ENCODE assay signal across 18 cellular contexts in the genomic region with DNA sequence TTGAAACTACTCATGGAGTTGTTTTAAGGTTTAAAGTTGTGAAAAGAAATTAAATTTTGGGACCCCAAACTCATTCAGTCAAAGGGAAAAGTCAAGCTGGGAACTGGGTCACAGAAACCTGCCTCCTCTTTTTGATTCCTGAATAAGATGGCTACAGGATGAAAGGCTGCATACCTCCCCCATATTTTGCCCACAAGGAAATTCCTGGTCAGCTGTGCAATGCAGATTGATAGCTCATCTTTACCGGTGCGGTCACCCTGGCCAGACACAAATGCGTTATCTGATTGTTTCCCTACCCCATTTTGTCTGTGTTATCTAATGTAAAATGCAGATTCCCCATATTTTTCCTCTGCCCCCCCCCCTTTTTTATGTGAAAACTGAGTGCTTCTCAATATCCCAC. TPM values are rescaled to one million over a fixed set of nuclear protein-coding genes. Genes with fewer than 3 reads are reported as not detected.
DNase-seq lines count a peak whose midpoint lies in the region; ATAC-seq, FAIRE-seq and TF ChIP-seq lines count a peak whose summit lies in the region.
"Had no signal": no experiment of that assay in that cellular context is flagged by ENCODE, and none has a peak within 500 bp of the region (broad histone marks: within the 10 kb centered on the region; RNA-seq: fewer than 3 reads in every experiment).

No MANE protein-coding gene starts in this region.

- POLR2A ChIA-PET in activated naive CD8-positive, alpha-beta T cell treated with anti-CD3 and anti-CD28 coated beads, Interleukin-2, amount 10 ng/mL, durations not matched to agents 7 days and 5 days (lab: Charles Lee): interaction anchor here (7.0 kb wide), 1 partner anchor 35 kb away, joined by 60 read pairs; a partner anchor contains a TSS
- POLR2A ChIA-PET in naive thymus-derived CD8-positive, alpha-beta T cell (lab: Charles Lee): interaction anchor here (0.7 to 3.9 kb wide), 3 partner anchors 14 to 57 kb away, joined by 4 to 17 read pairs (median 5); a partner anchor contains a TSS
- POLR2A ChIA-PET in A673 (lab: Charles Lee; ENCODE audit: low non-redundant PET): no interaction called here

- no peaks in the 10 kb centered on the region for H3K79me2 ChIP-seq in neural progenitor cell (ENCODE audit: low read depth)

- no peak overlapping the region for H3K4ac ChIP-seq in neuronal stem cell (ENCODE audit: low read length)

- no peak overlapping the region for H2BK5ac ChIP-seq in neuronal stem cell (ENCODE audit: low read length)

- no peak overlapping the region for H3K27ac ChIP-seq in neuronal stem cell (replicated peaks; ENCODE audit: low read length)
- H3K27ac ChIP-seq in A673 (ENCODE audit: low read depth, low read length, poor library complexity, severe bottlenecking): no peak overlapping the region
- no peak overlapping the region for H3K27ac ChIP-seq in neural progenitor cell
- H3K27ac ChIP-seq: C4-2B, KMS-11 had no signal

- H3K27ac Mint-ChIP-seq in CD14-positive monocyte: peak overlapping the region; percentile 98 to 100 (median 99)
- peak overlapping the region; percentile 78 for H3K27ac Mint-ChIP-seq in activated naive CD8-positive, alpha-beta T cell treated with anti-CD3 and anti-CD28 coated beads, Interleukin-2, amount 10 ng/mL, durations not matched to agents 7 days and 5 days
- peak overlapping the region in 6 of 10 donors; percentile 2 to 72 (median 44) for H3K27ac Mint-ChIP-seq in naive thymus-derived CD8-positive, alpha-beta T cell
- H3K27ac Mint-ChIP-seq in neural progenitor cell: no peak overlapping the region

- H3K14ac ChIP-seq in neuronal stem cell (ENCODE audit: low read length): no peak overlapping the region

- H2AFZ ChIP-seq in neuronal stem cell (ENCODE audit: low read length) (no peak overlapping the region), neural progenitor cell (replicated peaks) (no peak overlapping the region)

- H3K4me3 ChIP-seq in neuronal stem cell (ENCODE audit: low read length in 2 of 2): no peak overlapping the region
- no peak overlapping the region for H3K4me3 ChIP-seq in A673 (ENCODE audit: low read depth, low read length, poor library complexity, severe bottlenecking)
- H3K4me3 ChIP-seq in neural progenitor cell: no peak overlapping the region

- DNase-seq in CD14-positive monocyte (ENCODE audit: low spot score): no peak
- peak; percentile 32 for DNase-seq in HT1080 (ENCODE audit: low read depth)
- no peak for DNase-seq in activated naive CD8-positive, alpha-beta T cell treated with anti-CD3 and anti-CD28 coated beads, Interleukin-2, amount 10 ng/mL, durations not matched to agents 7 days and 5 days
- DNase-seq in naive thymus-derived CD8-positive, alpha-beta T cell: no peak
- DNase-seq in neuronal stem cell (ENCODE audit: low spot score): no peak
- no peak for DNase-seq in A673 (ENCODE audit: low spot score)
- no peak for DNase-seq in GM12892 (ENCODE audit: insufficient read length)
- DNase-seq in neural progenitor cell (ENCODE audit: low spot score): no peak
- DNase-seq: activated effector memory CD4-positive, alpha-beta T cell treated with Interleukin-2 at 50 U/mL for 16 hours; pancreas; stimulated activated CD4-positive, alpha-beta T cell treated with anti-CD3 and anti-CD28 coated beads, Interleukin-4, amount 100 ng/mL, for 1 hour had no signal

- H3K9ac ChIP-seq in neuronal stem cell (ENCODE audit: low read depth, low read length, poor library complexity) (no peak overlapping the region), neural progenitor cell (no peak overlapping the region)
- H3K9ac ChIP-seq: KMS-11 had no signal

- no peak overlapping the region for H4K8ac ChIP-seq in neuronal stem cell (ENCODE audit: low read depth, low read length)

- no peak overlapping the region for H2AK5ac ChIP-seq in neuronal stem cell (ENCODE audit: low read depth, low read length)

- H3K4me3 Mint-ChIP-seq in CD14-positive monocyte: peak overlapping the region; percentile 77 to 92
- H3K4me3 Mint-ChIP-seq in activated naive CD8-positive, alpha-beta T cell treated with anti-CD3 and anti-CD28 coated beads, Interleukin-2, amount 10 ng/mL, durations not matched to agents 7 days and 5 days: peak overlapping the region; percentile 92
- H3K4me3 Mint-ChIP-seq in naive thymus-derived CD8-positive, alpha-beta T cell: peak overlapping the region in 9 of 10 donors; percentile 2 to 83 (median 39)
- H3K4me3 Mint-ChIP-seq in neural progenitor cell: no peak overlapping the region

- H3K27me3 Mint-ChIP-seq in CD14-positive monocyte (ENCODE audit: low read depth in 3 of 3): peaks cover 0 to 2% (median 0%) of the 10 kb centered on the region in 3 donors
- no peaks in the 10 kb centered on the region for H3K27me3 Mint-ChIP-seq in activated naive CD8-positive, alpha-beta T cell treated with anti-CD3 and anti-CD28 coated beads, Interleukin-2, amount 10 ng/mL, durations not matched to agents 7 days and 5 days
- H3K27me3 Mint-ChIP-seq in naive thymus-derived CD8-positive, alpha-beta T cell: no peaks in the 10 kb centered on the region
- no peaks in the 10 kb centered on the region for H3K27me3 Mint-ChIP-seq in neural progenitor cell (ENCODE audit: insufficient read depth, low read depth)

- BruUV-seq in A673 (replicated peaks; lab: Mats Ljungman, UMichigan): no TSS peak

- H4K91ac ChIP-seq in neuronal stem cell (ENCODE audit: low read depth, low read length, poor library complexity): no peak overlapping the region

- no peaks in the 10 kb centered on the region for H3K27me3 ChIP-seq in neuronal stem cell (ENCODE audit: control insufficient read depth in 3 of 3, insufficient read depth in 3 of 3, low read depth in 1 of 3, low read length in 3 of 3)
- H3K27me3 ChIP-seq in A673 (replicated peaks; ENCODE audit: insufficient read depth, low read depth, low read length, poor library complexity): peaks cover 4% of the 10 kb centered on the region
- no peaks in the 10 kb centered on the region for H3K27me3 ChIP-seq in neural progenitor cell
- H3K27me3 ChIP-seq: pancreas, tibial nerve had no signal

- H3K4me1 ChIP-seq in neuronal stem cell (ENCODE audit: control insufficient read depth in 2 of 2, insufficient read depth in 1 of 2, low read depth in 1 of 2, low read length in 2 of 2) (peaks cover 0 to 4% of the 10 kb centered on the region in 2 donors), A673 (ENCODE audit: insufficient read depth, low read length, poor library complexity, severe bottlenecking) (no peaks in the 10 kb centered on the region), neural progenitor cell (no peaks in the 10 kb centered on the region)
- H3K4me1 ChIP-seq: pancreas, tibial nerve had no signal

- H2BK12ac ChIP-seq in neuronal stem cell (ENCODE audit: low read length): no peak overlapping the region

- H3K9me3 ChIP-seq in neuronal stem cell (replicated peaks in 1 of 2; ENCODE audit: control insufficient read depth in 2 of 2, insufficient read depth in 1 of 2, low read depth in 1 of 2, low read length in 2 of 2) (no peaks in the 10 kb centered on the region), A673 (ENCODE audit: low read depth, low read length, poor library complexity, severe bottlenecking) (no peaks in the 10 kb centered on the region), neural progenitor cell (ENCODE audit: low read depth) (no peaks in the 10 kb centered on the region)
- H3K9me3 ChIP-seq: pancreas, tibial nerve had no signal

- H3K18ac ChIP-seq in neuronal stem cell (ENCODE audit: low read length): no peak overlapping the region

- H2BK120ac ChIP-seq in neuronal stem cell (ENCODE audit: low read depth, low read length): no peak overlapping the region

- H3K36me3 Mint-ChIP-seq in CD14-positive monocyte: peaks cover 29 to 31% of the 10 kb centered on the region in 2 donors
- H3K36me3 Mint-ChIP-seq in activated naive CD8-positive, alpha-beta T cell treated with anti-CD3 and anti-CD28 coated beads, Interleukin-2, amount 10 ng/mL, durations not matched to agents 7 days and 5 days: peaks cover 60% of the 10 kb centered on the region
- H3K36me3 Mint-ChIP-seq in naive thymus-derived CD8-positive, alpha-beta T cell: peaks cover 0 to 23% (median 6%) of the 10 kb centered on the region in 3 donors
- no peaks in the 10 kb centered on the region for H3K36me3 Mint-ChIP-seq in neural progenitor cell

- no peaks in the 10 kb centered on the region for H3F3A ChIP-seq in neural progenitor cell (ENCODE audit: low read depth)

- CTCF ChIA-PET in A673 (lab: Charles Lee): no interaction called here

- ATAC-seq in activated naive CD8-positive, alpha-beta T cell treated with anti-CD3 and anti-CD28 coated beads, Interleukin-2, amount 10 ng/mL, durations not matched to agents 7 days and 5 days (ENCODE audit: low read depth): no peak
- no peak for ATAC-seq in naive thymus-derived CD8-positive, alpha-beta T cell
- ATAC-seq: left colon had no signal

- H3K4me2 ChIP-seq in neuronal stem cell (ENCODE audit: insufficient read depth, low read length, poor library complexity, severe bottlenecking) (no peak overlapping the region), neural progenitor cell (no peak overlapping the region)
- H3K4me2 ChIP-seq: KMS-11 had no signal

- no peaks in the 10 kb centered on the region for H4K20me1 ChIP-seq in neural progenitor cell (ENCODE audit: low read depth)

- no peaks in the 10 kb centered on the region for H3K36me3 ChIP-seq in neuronal stem cell (replicated peaks in 1 of 2; ENCODE audit: control insufficient read depth in 2 of 2, insufficient read depth in 2 of 2, low read length in 2 of 2)
- H3K36me3 ChIP-seq in A673 (ENCODE audit: insufficient read depth, low read length, poor library complexity, severe bottlenecking): no peaks in the 10 kb centered on the region
- no peaks in the 10 kb centered on the region for H3K36me3 ChIP-seq in neural progenitor cell
- H3K36me3 ChIP-seq: pancreas, tibial nerve had no signal

- FAIRE-seq in GM12892 (lab: Jason Lieb, UNC): no peak
- FAIRE-seq: frontal cortex, pancreas had no signal

- H3K79me1 ChIP-seq in neuronal stem cell (ENCODE audit: low read depth, low read length): no peaks in the 10 kb centered on the region

- no peak overlapping the region for H3K23ac ChIP-seq in neuronal stem cell (ENCODE audit: low read depth, low read length, poor library complexity)

- intact Hi-C loops in CD14-positive monocyte (cut with micrococcal nuclease): no loop called here
- intact Hi-C loops in A673 (cut with micrococcal nuclease; ENCODE audit: unreplicated experiment): no loop called here

- no CpG with 5 or more reads among the region's 3 CpGs for WGBS in neuronal stem cell (ENCODE audit: extremely low coverage in 2 of 2, insufficient read length in 2 of 2, insufficient replicate concordance in 1 of 2), 2 donors

- no peak for TF ChIP-seq POLR2A in GM12892 (IDR thresholded peaks at IDR 0.05; ENCODE audit: low read depth, low read length)

- TF ChIP-seq CTCF in CD14-positive monocyte (IDR thresholded peaks at IDR 0.05) (no peak), A673 (conservative IDR thresholded peaks at IDR 0.05; ENCODE audit: low read depth, low read length) (no peak), neural progenitor cell (IDR thresholded peaks at IDR 0.05) (no peak)

- H2BK15ac ChIP-seq in neuronal stem cell (ENCODE audit: low read length): no peak overlapping the region

- H3K4me1 Mint-ChIP-seq in CD14-positive monocyte (peaks cover 68% of the 10 kb centered on the region), neural progenitor cell (peaks cover 14% of the 10 kb centered on the region)
- peaks cover 47% of the 10 kb centered on the region for H3K4me1 Mint-ChIP-seq in activated naive CD8-positive, alpha-beta T cell treated with anti-CD3 and anti-CD28 coated beads, Interleukin-2, amount 10 ng/mL, durations not matched to agents 7 days and 5 days
- peaks cover 18 to 63% (median 42%) of the 10 kb centered on the region in 4 donors for H3K4me1 Mint-ChIP-seq in naive thymus-derived CD8-positive, alpha-beta T cell

- H3K9me3 Mint-ChIP-seq in CD14-positive monocyte (no peaks in the 10 kb centered on the region), neural progenitor cell (no peaks in the 10 kb centered on the region)
- H3K9me3 Mint-ChIP-seq in activated naive CD8-positive, alpha-beta T cell treated with anti-CD3 and anti-CD28 coated beads, Interleukin-2, amount 10 ng/mL, durations not matched to agents 7 days and 5 days: no peaks in the 10 kb centered on the region
- H3K9me3 Mint-ChIP-seq in naive thymus-derived CD8-positive, alpha-beta T cell: no peaks in the 10 kb centered on the region

RNA-seq across cellular contexts. Expression of a gene that starts 1.3 kb away (rescaled TPM):
- 10 to 100 TPM; 45.0 to 56.8 TPM for polyA plus RNA-seq in CD14-positive monocyte
- 0.20 and 0.39 TPM in 2 replicates for total RNA-seq in HT1080 (2014; rRNA removed; shearing (Covaris generic))
- 0.02 TPM in 1 of 2 replicates, not detected in the other for polyA plus RNA-seq in HT1080 (2015; cell fraction: cytosol; rRNA removed)
- 2.1 TPM in 1 of 2 replicates, not detected in the other for polyA plus RNA-seq in HT1080 (2015; cell fraction: nucleus; rRNA removed)
- total RNA-seq in activated naive CD8-positive, alpha-beta T cell treated with anti-CD3 and anti-CD28 coated beads, Interleukin-2, amount 10 ng/mL, durations not matched to agents 7 days and 5 days: 10 to 100 TPM; 73.8 to 76.9 TPM
- 1 to 10 TPM; 5.4 to 8.1 TPM for total RNA-seq in naive thymus-derived CD8-positive, alpha-beta T cell
- polyA plus RNA-seq in naive thymus-derived CD8-positive, alpha-beta T cell: 1 to 10 TPM; 4.4 to 8.9 (median 5.4) TPM
- polyA plus RNA-seq in neuronal stem cell (2013, experiment 1 of 2): 0.33 TPM
- 0.19 TPM for polyA plus RNA-seq in neuronal stem cell (2013, experiment 2 of 2)
- total RNA-seq in A673 (2021) (0.13 and 0.19 TPM in 2 replicates), neural progenitor cell (ENCODE audit: low replicate concordance) (0.19 and 0.37 TPM in 2 replicates)
- polyA plus RNA-seq in GM12892 (2012; ENCODE audit: missing spikeins): 3.7 TPM

RNA-seq across cellular contexts. Expression of a gene that starts 35.2 kb away (rescaled TPM):
- 10 to 100 TPM; 11.9 to 13.0 TPM for polyA plus RNA-seq in CD14-positive monocyte
- total RNA-seq in HT1080 (2014; rRNA removed; shearing (Covaris generic)): 9.7 and 13.2 TPM in 2 replicates
- polyA plus RNA-seq in HT1080 (2015; cell fraction: cytosol; rRNA removed): 10.7 and 14.5 TPM in 2 replicates
- 12.6 and 12.9 TPM in 2 replicates for polyA plus RNA-seq in HT1080 (2015; cell fraction: nucleus; rRNA removed)
- 10 to 100 TPM; 15.3 to 15.5 TPM for total RNA-seq in activated naive CD8-positive, alpha-beta T cell treated with anti-CD3 and anti-CD28 coated beads, Interleukin-2, amount 10 ng/mL, durations not matched to agents 7 days and 5 days
- total RNA-seq in naive thymus-derived CD8-positive, alpha-beta T cell: 10 to 100 TPM; 18.2 to 18.7 TPM
- polyA plus RNA-seq in naive thymus-derived CD8-positive, alpha-beta T cell: 10 to 100 TPM; 12.0 to 18.2 (median 15.0) TPM
- polyA plus RNA-seq in neuronal stem cell (2013, experiment 1 of 2): 12.4 TPM
- polyA plus RNA-seq in neuronal stem cell (2013, experiment 2 of 2): 13.3 TPM
- total RNA-seq in A673 (2021): 8.7 and 9.4 TPM in 2 replicates
- 16.6 TPM for polyA plus RNA-seq in GM12892 (2012; ENCODE audit: missing spikeins)
- total RNA-seq in neural progenitor cell (ENCODE audit: low replicate concordance): 18.6 and 32.5 TPM in 2 replicates

RNA-seq across cellular contexts. Expression of a gene that starts 48.6 kb away (rescaled TPM):
- polyA plus RNA-seq in CD14-positive monocyte: not detected
- not detected in 2 replicates for total RNA-seq in HT1080 (2014; rRNA removed; shearing (Covaris generic))
- 0.15 TPM in 1 of 2 replicates, not detected in the other for polyA plus RNA-seq in HT1080 (2015; cell fraction: cytosol; rRNA removed)
- not detected in 2 replicates for polyA plus RNA-seq in HT1080 (2015; cell fraction: nucleus; rRNA removed)
- total RNA-seq in activated naive CD8-positive, alpha-beta T cell treated with anti-CD3 and anti-CD28 coated beads, Interleukin-2, amount 10 ng/mL, durations not matched to agents 7 days and 5 days: 1 to 10 TPM; 3.4 to 4.1 TPM
- total RNA-seq in naive thymus-derived CD8-positive, alpha-beta T cell: 10 to 100 TPM; 26.5 to 30.2 TPM
- 1 to 10 TPM; 2.3 to 4.7 (median 4.6) TPM for polyA plus RNA-seq in naive thymus-derived CD8-positive, alpha-beta T cell
- polyA plus RNA-seq in neuronal stem cell (2013, experiment 1 of 2): 0.07 TPM
- polyA plus RNA-seq in neuronal stem cell (2013, experiment 2 of 2): 0.12 TPM
- total RNA-seq in A673 (2021): not detected in 2 replicates
- polyA plus RNA-seq in GM12892 (2012; ENCODE audit: missing spikeins): not detected
- total RNA-seq in neural progenitor cell (ENCODE audit: low replicate concordance): not detected in 2 replicates
- total RNA-seq: dermis microvascular lymphatic vessel endothelial cell had no signal
- polyA plus RNA-seq: pancreas had no signal

RNA-seq across cellular contexts. Expression of a gene that starts 58.6 kb away (rescaled TPM):
- polyA plus RNA-seq in CD14-positive monocyte: not detected
- total RNA-seq in HT1080 (2014; rRNA removed; shearing (Covaris generic)): not detected in 2 replicates
- not detected in 2 replicates for polyA plus RNA-seq in HT1080 (2015; cell fraction: cytosol; rRNA removed)
- polyA plus RNA-seq in HT1080 (2015; cell fraction: nucleus; rRNA removed): not detected in 2 replicates
- not detected for total RNA-seq in activated naive CD8-positive, alpha-beta T cell treated with anti-CD3 and anti-CD28 coated beads, Interleukin-2, amount 10 ng/mL, durations not matched to agents 7 days and 5 days
- total RNA-seq in naive thymus-derived CD8-positive, alpha-beta T cell: not detected
- polyA plus RNA-seq in naive thymus-derived CD8-positive, alpha-beta T cell: not detected
- polyA plus RNA-seq in neuronal stem cell (2013, experiment 1 of 2): not detected
- polyA plus RNA-seq in neuronal stem cell (2013, experiment 2 of 2): not detected
- total RNA-seq in A673 (2021) (not detected in 2 replicates), neural progenitor cell (ENCODE audit: low replicate concordance) (not detected in 2 replicates)
- polyA plus RNA-seq in GM12892 (2012; ENCODE audit: missing spikeins): not detected
- total RNA-seq: dermis microvascular lymphatic vessel endothelial cell, frontal cortex, H4, left colon, pancreas, tibial nerve had no signal
- polyA plus RNA-seq: pancreas had no signal

Comparison
In these comparisons a context has a peak if more than half of its experiments do, and no peak if none do; other contexts are left out.
1. RNA of a gene that starts 1.3 kb away (total RNA-seq): 73.8 to 76.9 TPM in activated naive CD8-positive, alpha-beta T cell treated with anti-CD3 and anti-CD28 coated beads, Interleukin-2, amount 10 ng/mL, durations not matched to agents 7 days and 5 days; 5.4 to 8.1 TPM in naive thymus-derived CD8-positive, alpha-beta T cell, 0.20 to 0.39 TPM in HT1080, 0.19 to 0.37 TPM in neural progenitor cell and 0.13 to 0.19 TPM in A673; every median in the first group is over 4 times any median in the second.
2. RNA of a gene that starts 48.6 kb away (total RNA-seq): 26.5 to 30.2 TPM in naive thymus-derived CD8-positive, alpha-beta T cell; 3.4 to 4.1 TPM in activated naive CD8-positive, alpha-beta T cell treated with anti-CD3 and anti-CD28 coated beads, Interleukin-2, amount 10 ng/mL, durations not matched to agents 7 days and 5 days, not detected in HT1080, not detected in A673 and not detected in neural progenitor cell; every median in the first group is over 4 times any median in the second.